In the genomic region with DNA sequence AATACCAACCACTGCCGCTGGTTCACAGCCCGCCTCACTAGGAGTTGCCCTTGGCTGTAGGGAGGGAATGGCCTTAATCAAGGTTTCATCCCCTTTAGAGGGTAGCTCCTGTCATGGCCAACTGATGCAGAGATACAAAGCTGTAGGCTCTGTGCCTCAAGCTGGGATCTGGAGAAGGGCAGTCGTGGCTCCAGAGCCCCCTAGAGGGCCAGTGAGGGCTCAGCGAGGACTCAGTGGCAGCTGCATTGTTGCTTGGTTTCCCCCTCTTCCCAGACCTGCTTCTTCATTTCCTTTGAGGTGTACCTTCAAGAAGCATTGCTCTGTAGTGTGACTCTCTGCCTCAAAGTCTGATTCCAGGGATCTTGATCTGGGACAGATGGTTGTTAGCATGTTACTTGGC, we compare ENCODE assay signal across 12 cellular contexts.
A peak's percentile ranks its signal among the peaks of the same experiment; 100 is the strongest.
DNase-seq lines count a peak whose midpoint lies in the region; ATAC-seq and TF ChIP-seq lines count a peak whose summit lies in the region.
"Had no signal": no experiment of that assay in that cellular context is flagged by ENCODE, and none has a peak within 500 bp of the region (broad histone marks: within the 10 kb centered on the region; RNA-seq: fewer than 3 reads in every experiment).

No MANE protein-coding gene starts in this region.

- no peak overlapping the region for H3K9ac ChIP-seq in trophoblast cell (ENCODE audit: low read length)

- H3K4me3 ChIP-seq in GM06990 (replicated peaks; ENCODE audit: low read depth, low read length) (no peak overlapping the region), NB4 (ENCODE audit: low read depth, low read length) (no peak overlapping the region), trophoblast cell (ENCODE audit: low read depth, low read length) (no peak overlapping the region)
- H3K4me3 ChIP-seq: lung, right atrium auricular region had no signal

- no peak for TF ChIP-seq POLR2A in NB4 (IDR thresholded peaks at IDR 0.05; ENCODE audit: extremely low read depth, insufficient read length)

- no peak overlapping the region for H2BK12ac ChIP-seq in trophoblast cell (ENCODE audit: low read length)

- H2BK5ac ChIP-seq in trophoblast cell (ENCODE audit: low read depth, low read length, poor library complexity): no peak overlapping the region

- H3K79me2 ChIP-seq in trophoblast cell (ENCODE audit: control insufficient read depth, insufficient read depth, low read length, poor library complexity): no peaks in the 10 kb centered on the region

- DNase-seq in GM06990 (ENCODE audit: extremely low read depth, insufficient read length) (no peak), NB4 (ENCODE audit: low read depth) (peak; percentile 65), ecto neural progenitor cell (ENCODE audit: low spot score) (peak; percentile 50), trophoblast cell (no peak), NCI-H1048 (lab: John Stamatoyannopoulos, UW) (no peak)
- no peak for DNase-seq in activated effector memory CD4-positive, alpha-beta T cell treated with Interleukin-2 at 50 U/mL for 16 hours
- DNase-seq: activated T-cell treated with anti-CD3 and anti-CD28 coated beads for 4 hours; CD8-positive, alpha-beta T cell had no signal

- H3K27ac ChIP-seq in 22Rv1 (no peak overlapping the region), trophoblast cell (ENCODE audit: low read depth, low read length) (no peak overlapping the region)
- H3K27ac ChIP-seq: right atrium auricular region had no signal

- peak; percentile 19; the same call in 1 of the 2 replicates for TF ChIP-seq CTCF in 22Rv1 (IDR thresholded peaks at IDR 0.05)
- TF ChIP-seq CTCF in GM06990 (IDR thresholded peaks at IDR 0.05; ENCODE audit: insufficient read depth, low read length, poor library complexity, severe bottlenecking): peak; percentile 80
- TF ChIP-seq CTCF in NB4 (IDR thresholded peaks at IDR 0.05; ENCODE audit: low read depth, low read length): peak; percentile 63

- no peak overlapping the region for H4K12ac ChIP-seq in trophoblast cell (ENCODE audit: low read depth, low read length)

- ATAC-seq in HG03378 (IDR thresholded peaks at IDR 0.05; ENCODE audit: unreplicated experiment): no peak
- ATAC-seq: CD8-positive, alpha-beta T cell had no signal

- H4K91ac ChIP-seq in trophoblast cell (ENCODE audit: low read depth, low read length): no peak overlapping the region

- no peaks in the 10 kb centered on the region for H3K9me3 ChIP-seq in trophoblast cell (ENCODE audit: insufficient read depth, low read depth, low read length)
- H3K9me3 ChIP-seq: right atrium auricular region had no signal

- H3K27me3 ChIP-seq in GM06990 (replicated peaks; ENCODE audit: control insufficient read depth, insufficient read depth, low read length) (no peaks in the 10 kb centered on the region), trophoblast cell (ENCODE audit: insufficient read depth, low read length) (no peaks in the 10 kb centered on the region)
- H3K27me3 ChIP-seq: right atrium auricular region had no signal

- no peak overlapping the region for H4K8ac ChIP-seq in trophoblast cell (ENCODE audit: low read depth, low read length)

- H3K79me1 ChIP-seq in trophoblast cell (ENCODE audit: low read length): no peaks in the 10 kb centered on the region

- H3K14ac ChIP-seq in trophoblast cell (ENCODE audit: low read length): no peak overlapping the region

- H2AFZ ChIP-seq in trophoblast cell (ENCODE audit: insufficient read depth, low read length, poor library complexity): no peak overlapping the region

- H2AK5ac ChIP-seq in trophoblast cell (ENCODE audit: low read length): no peak overlapping the region

- no peak overlapping the region for H3K4me2 ChIP-seq in trophoblast cell (ENCODE audit: low read length)

- H3K23ac ChIP-seq in trophoblast cell (ENCODE audit: low read length): no peak overlapping the region

- no peak overlapping the region for H2BK120ac ChIP-seq in trophoblast cell (ENCODE audit: insufficient read depth, low read length, poor library complexity)

- H3K4ac ChIP-seq in trophoblast cell (ENCODE audit: low read depth, low read length): no peak overlapping the region

- H3K36me3 ChIP-seq in GM06990 (ENCODE audit: control insufficient read depth, insufficient read depth, low read length) (no peaks in the 10 kb centered on the region), trophoblast cell (ENCODE audit: control insufficient read depth in 1 of 2, insufficient read depth in 2 of 2, low read length in 2 of 2) (no peaks in the 10 kb centered on the region)
- H3K36me3 ChIP-seq: right atrium auricular region had no signal

- WGBS in trophoblast cell (ENCODE audit: extremely low coverage, insufficient coverage, insufficient read length): no CpG with 5 or more reads among the region's 4 CpGs

- no peak overlapping the region for H3K18ac ChIP-seq in trophoblast cell (ENCODE audit: low read length)

- H3K4me1 ChIP-seq in trophoblast cell (ENCODE audit: control insufficient read depth in 1 of 2, insufficient read depth in 2 of 2, low read length in 2 of 2): peaks cover 0 to 9% of the 10 kb centered on the region in 2 experiments
- H3K4me1 ChIP-seq: right atrium auricular region had no signal

Comparison
In these comparisons a context has a peak if more than half of its experiments do, and no peak if none do; other contexts are left out.
1. CTCF ChIP-seq: peak in every context shown above with its lines; median percentile 80 in GM06990; 63 in NB4; 19 in 22Rv1.
2. DNase-seq: peak in NB4 (single experiment) and ecto neural progenitor cell (single experiment); none in GM06990 (single experiment), trophoblast cell (0 of 2), NCI-H1048 (single experiment) and activated effector memory CD4-positive, alpha-beta T cell treated with Interleukin-2 at 50 U/mL for 16 hours (single experiment).